In the genomic region with DNA sequence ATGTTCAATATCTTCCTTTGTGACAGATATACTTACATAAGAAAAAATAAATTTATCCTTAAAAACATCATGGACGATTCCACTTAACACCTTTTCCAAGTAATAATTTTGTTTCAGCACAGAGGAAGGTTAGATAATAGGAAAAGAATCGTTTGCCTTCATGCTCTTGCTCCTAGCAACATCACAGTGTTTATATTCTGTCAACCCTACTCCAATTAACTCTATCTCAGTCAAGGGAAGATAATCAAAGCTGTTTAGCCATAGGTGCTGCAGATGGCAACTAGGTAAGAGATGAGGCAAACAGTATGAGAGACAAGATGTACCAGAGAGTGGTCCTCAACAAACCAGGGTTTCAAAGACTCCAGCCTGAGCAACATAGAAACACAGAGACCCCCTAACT, we compare ENCODE assay signal across 17 cellular contexts. TPM values are rescaled to one million over a fixed set of nuclear protein-coding genes. Genes with fewer than 3 reads are reported as not detected.
DNase-seq lines count a peak whose midpoint lies in the region; ATAC-seq, FAIRE-seq and TF ChIP-seq lines count a peak whose summit lies in the region.
"Had no signal": no experiment of that assay in that cellular context is flagged by ENCODE, and none has a peak within 500 bp of the region (broad histone marks: within the 10 kb centered on the region; RNA-seq: fewer than 3 reads in every experiment).

No MANE protein-coding gene starts in this region.

- peak overlapping the region; percentile 68 for H3K27ac Mint-ChIP-seq in mesothelial cell of epicardium
- H3K27ac Mint-ChIP-seq in progenitor cell of endocrine pancreas = peak overlapping the region; percentile 46
- peak overlapping the region in 1 of 10 donors; percentile 6 for H3K27ac Mint-ChIP-seq in naive thymus-derived CD8-positive, alpha-beta T cell
- H3K27ac Mint-ChIP-seq: B cell; CD8-positive, alpha-beta T cell had no signal

- TF ChIP-seq CTCF in D721Med (IDR thresholded peaks at IDR 0.05; ENCODE audit: insufficient read depth, missing control alignments) = no peak
- TF ChIP-seq CTCF in VCaP (conservative IDR thresholded peaks at IDR 0.05) = no peak
- no peak for TF ChIP-seq CTCF in mesothelial cell of epicardium (IDR thresholded peaks at IDR 0.05; ENCODE audit: unreplicated experiment)
- no peak for TF ChIP-seq CTCF in progenitor cell of endocrine pancreas (IDR thresholded peaks at IDR 0.05; ENCODE audit: unreplicated experiment)

- H3K9me3 Mint-ChIP-seq in mesothelial cell of epicardium (no peaks in the 10 kb centered on the region), progenitor cell of endocrine pancreas (ENCODE audit: low read depth) (no peaks in the 10 kb centered on the region)
- no peaks in the 10 kb centered on the region for H3K9me3 Mint-ChIP-seq in naive thymus-derived CD8-positive, alpha-beta T cell
- H3K9me3 Mint-ChIP-seq: CD8-positive, alpha-beta T cell; H9 had no signal

- ATAC-seq in GM19455 (IDR thresholded peaks at IDR 0.05; ENCODE audit: unreplicated experiment) (no peak), esophagus mucosa (no peak)
- no peak for ATAC-seq in naive thymus-derived CD8-positive, alpha-beta T cell
- ATAC-seq: CD8-positive, alpha-beta T cell had no signal

- POLR2A ChIA-PET in naive thymus-derived CD8-positive, alpha-beta T cell (lab: Charles Lee) = no interaction called here

- H3K27me3 Mint-ChIP-seq in mesothelial cell of epicardium (ENCODE audit: low read depth) (no peaks in the 10 kb centered on the region), progenitor cell of endocrine pancreas (no peaks in the 10 kb centered on the region)
- no peaks in the 10 kb centered on the region for H3K27me3 Mint-ChIP-seq in naive thymus-derived CD8-positive, alpha-beta T cell
- H3K27me3 Mint-ChIP-seq: B cell had no signal

- H3K4me3 Mint-ChIP-seq in mesothelial cell of epicardium (no peak overlapping the region), progenitor cell of endocrine pancreas (ENCODE audit: low read depth) (no peak overlapping the region)
- H3K4me3 Mint-ChIP-seq in naive thymus-derived CD8-positive, alpha-beta T cell = no peak overlapping the region
- H3K4me3 Mint-ChIP-seq: B cell; CD8-positive, alpha-beta T cell; H9 had no signal

- peak; percentile 11 for FAIRE-seq in D721Med (lab: Jason Lieb, UNC)
- FAIRE-seq: GM12892, GM18507, H1 had no signal

- peaks cover 24% of the 10 kb centered on the region for H3K36me3 Mint-ChIP-seq in mesothelial cell of epicardium
- peaks cover 16% of the 10 kb centered on the region for H3K36me3 Mint-ChIP-seq in progenitor cell of endocrine pancreas (ENCODE audit: insufficient read depth)
- peaks cover 0 to 71% (median 15%) of the 10 kb centered on the region in 3 donors for H3K36me3 Mint-ChIP-seq in naive thymus-derived CD8-positive, alpha-beta T cell

- H3K4me1 Mint-ChIP-seq in mesothelial cell of epicardium = peaks cover 3% of the 10 kb centered on the region
- peaks cover 4% of the 10 kb centered on the region for H3K4me1 Mint-ChIP-seq in progenitor cell of endocrine pancreas (ENCODE audit: low read depth)
- no peaks in the 10 kb centered on the region for H3K4me1 Mint-ChIP-seq in naive thymus-derived CD8-positive, alpha-beta T cell
- H3K4me1 Mint-ChIP-seq: H9 had no signal

- no peak for DNase-seq in D721Med (ENCODE audit: insufficient read length, low spot score)
- no peak for DNase-seq in mesothelial cell of epicardium (ENCODE audit: low spot score in 2 of 2, unreplicated experiment in 2 of 2)
- DNase-seq in progenitor cell of endocrine pancreas (ENCODE audit: low spot score, unreplicated experiment) = no peak
- DNase-seq in NCI-H187 treated with DMSO at 0.1 percent for 48 hours (lab: John Stamatoyannopoulos, UW) = no peak
- DNase-seq in naive thymus-derived CD8-positive, alpha-beta T cell = no peak
- DNase-seq: CD8-positive, alpha-beta T cell; DMS79; GDM1; H9 had no signal

- H3K27ac ChIP-seq in VCaP = peak overlapping the region; percentile 56
- H3K27ac ChIP-seq: BLaER1 treated with 17β-estradiol and CSF1 and Interleukin-3, amounts not matched to agents 10 nM and 100 nM had no signal

RNA-seq across cellular contexts. Expression of gene UBAP2, which starts 55.6 kb away (rescaled TPM):
- total RNA-seq in mesothelial cell of epicardium (51.5 to 56.4 TPM (median 52.2 TPM) in 3 replicates), progenitor cell of endocrine pancreas (56.7 and 58.1 TPM in 2 replicates), esophagus mucosa (23.4 TPM)
- total RNA-seq in naive thymus-derived CD8-positive, alpha-beta T cell = 10 to 100 TPM; 38.4 to 39.5 TPM
- 10 to 100 TPM in 2 of 3 donors, 1 to 10 TPM in 1; 7.1 to 16.7 (median 14.9) TPM for polyA plus RNA-seq in naive thymus-derived CD8-positive, alpha-beta T cell
